9 cellular contexts compared by ENCODE assay signal in the genomic region with DNA sequence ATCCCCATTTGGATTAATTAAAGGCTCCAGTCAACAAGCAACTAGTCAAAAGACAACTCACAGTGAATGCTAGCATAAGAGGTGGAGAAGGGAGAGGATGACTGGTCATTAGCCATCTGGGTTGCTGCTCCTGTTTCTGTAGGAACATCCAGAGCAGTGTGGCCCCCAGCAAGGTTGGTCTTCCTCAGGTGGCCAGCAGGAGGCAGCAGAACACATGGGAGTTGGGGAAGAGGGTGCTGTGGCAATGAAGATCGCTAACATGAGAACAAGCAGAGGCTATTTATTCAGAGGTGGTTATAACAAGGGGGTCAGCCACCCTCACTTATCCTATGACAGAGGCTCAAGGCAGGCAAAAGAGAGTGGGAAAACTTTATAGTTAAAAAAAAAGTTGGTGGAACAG. TPM values are rescaled to one million over a fixed set of nuclear protein-coding genes. Genes with fewer than 3 reads are reported as not detected.
A peak's percentile ranks its signal among the peaks of the same experiment; 100 is the strongest.
DNase-seq lines count a peak whose midpoint lies in the region; ATAC-seq and TF ChIP-seq lines count a peak whose summit lies in the region.
"Had no signal": no experiment of that assay in that cellular context is flagged by ENCODE, and none has a peak within 500 bp of the region (broad histone marks: within the 10 kb centered on the region; RNA-seq: fewer than 3 reads in every experiment).

No MANE protein-coding gene starts in this region.

- TF ChIP-seq CTCF in hepatocyte (IDR thresholded peaks at IDR 0.05; ENCODE audit: poor library complexity) = peak; percentile 23
- TF ChIP-seq CTCF in coronary artery (IDR thresholded peaks at IDR 0.05) = no peak

- peak; percentile 34 for DNase-seq in EH (ENCODE audit: low read depth)
- DNase-seq in HuH-7 (ENCODE audit: low spot score) = peak; percentile 12
- peak; percentile 63 to 65 for DNase-seq in activated CD4-positive, alpha-beta T cell treated with anti-CD3 and anti-CD28 coated beads, Interleukin-2, amount 50 U/mL, for 48 hours
- DNase-seq in hepatocyte (ENCODE audit: low spot score) = peak; percentile 33
- peak; percentile 49 for DNase-seq in stimulated activated naive CD8-positive, alpha-beta T cell treated with anti-CD3 and anti-CD28 coated beads, Interleukin-15, Interleukin-2, amounts not matched to agents 100 U/mL and 50 U/mL, for 24 hours
- no peak for DNase-seq in coronary artery (ENCODE audit: low spot score)
- DNase-seq in SK-N-DZ (ENCODE audit: low spot score) = no peak

- no peaks in the 10 kb centered on the region for H3K27me3 ChIP-seq in hepatocyte

- WGBS in hepatocyte (ENCODE audit: low lambda C conversion rate, missing lambda C conversion rate) = 32% methylated on average over 1 of the region's 1 CpG

- no peak overlapping the region for H3K4me2 ChIP-seq in hepatocyte

- H4K20me1 ChIP-seq in hepatocyte (ENCODE audit: insufficient read depth, poor library complexity, severe bottlenecking) = no peaks in the 10 kb centered on the region

- H3K36me3 ChIP-seq in hepatocyte (replicated peaks; ENCODE audit: insufficient read depth, low read depth) = no peaks in the 10 kb centered on the region

- peak; percentile 83 for ATAC-seq in GM21423 (IDR thresholded peaks at IDR 0.05; ENCODE audit: unreplicated experiment)
- peak; percentile 40 for ATAC-seq in stimulated activated naive CD8-positive, alpha-beta T cell treated with anti-CD3 and anti-CD28 coated beads, Interleukin-15, Interleukin-2, amounts not matched to agents 100 U/mL and 50 U/mL, for 24 hours

- H3K4me3 ChIP-seq in hepatocyte = no peak overlapping the region
- no peak overlapping the region for H3K4me3 ChIP-seq in coronary artery

- no peaks in the 10 kb centered on the region for H3K79me2 ChIP-seq in hepatocyte

- no peak overlapping the region for H2AFZ ChIP-seq in hepatocyte

- no peaks in the 10 kb centered on the region for H3K9me2 ChIP-seq in hepatocyte (replicated peaks; ENCODE audit: insufficient read depth)

- H3K4me1 ChIP-seq in hepatocyte (ENCODE audit: insufficient read depth) = no peaks in the 10 kb centered on the region

- H3K9me3 ChIP-seq in hepatocyte (ENCODE audit: low read depth) = no peaks in the 10 kb centered on the region

- H3K27ac ChIP-seq in hepatocyte = no peak overlapping the region
- H3K27ac ChIP-seq in coronary artery = no peak overlapping the region

RNA-seq across cellular contexts. Expression of gene IZUMO1R, which starts 21.3 kb away (rescaled TPM):
- not detected in 2 replicates for total RNA-seq in hepatocyte
- polyA plus RNA-seq in hepatocyte = not detected in 2 replicates
- polyA plus RNA-seq in SK-N-DZ (2014; cell fraction: cytosol; rRNA removed) = not detected in 2 replicates
- not detected in 2 replicates for polyA plus RNA-seq in SK-N-DZ (2014; cell fraction: nucleus; rRNA removed)
- total RNA-seq: activated CD8-positive, alpha-beta memory T cell treated with anti-CD3 and anti-CD28 coated beads for 36 hours had no signal

Comparison
In these comparisons a context has a peak if more than half of its experiments do, and no peak if none do; other contexts are left out.
1. DNase-seq: peak in EH (single experiment), HuH-7 (single experiment), activated CD4-positive, alpha-beta T cell treated with anti-CD3 and anti-CD28 coated beads, Interleukin-2, amount 50 U/mL, for 48 hours (2 of 2), hepatocyte (single experiment) and stimulated activated naive CD8-positive, alpha-beta T cell treated with anti-CD3 and anti-CD28 coated beads, Interleukin-15, Interleukin-2, amounts not matched to agents 100 U/mL and 50 U/mL, for 24 hours (single experiment); none in coronary artery (single experiment) and SK-N-DZ (single experiment).